ENCODE assay signal across 19 cellular contexts in the genomic region with DNA sequence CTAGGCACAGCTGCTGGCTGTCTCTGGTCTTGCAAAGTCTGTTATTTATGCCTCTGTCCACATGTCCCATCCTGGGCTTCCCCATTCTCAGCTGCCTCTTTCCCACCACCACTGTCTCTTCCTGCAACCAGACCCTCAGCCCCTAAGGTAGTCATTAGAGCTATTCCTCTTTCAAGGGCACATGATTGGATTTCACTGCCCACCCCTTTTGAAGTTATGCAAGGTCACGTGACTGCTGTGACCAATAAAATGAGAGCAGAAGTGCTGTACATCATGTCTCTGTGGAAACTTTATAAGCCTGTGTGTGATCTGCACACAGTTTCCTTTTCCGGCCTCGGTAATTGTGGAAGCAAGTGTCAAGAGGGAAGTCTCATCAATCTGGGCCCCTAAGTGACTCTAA.
"Had no signal": no experiment of that assay in that cellular context is flagged by ENCODE, and none has a peak within 500 bp of the region (broad histone marks: within the 10 kb centered on the region; RNA-seq: fewer than 3 reads in every experiment).

No MANE protein-coding gene starts in this region.

- H3K4me1 Mint-ChIP-seq: activated B cell treated with CpG ODN at 0.5 μM for 24 hours; activated CD4-positive, alpha-beta T cell treated with anti-CD3 and anti-CD28 coated beads, Interleukin-2, amount 10 ng/mL, durations not matched to agents 7 days and 5 days; activated naive CD4-positive, alpha-beta T cell treated with anti-CD3 and anti-CD28 coated beads, Interleukin-2, amount 50 U/mL, for 24 hours; brain; immature natural killer cell; stimulated activated naive B cell treated with anti-CD40 and anti-IgM and Interleukin-4, amounts not matched to agents 10 μg/mL and 1 μg/mL and 100 μg/mL, for 72 hours; T-cell had no signal

- H3K27me3 Mint-ChIP-seq: activated CD4-positive, alpha-beta T cell treated with anti-CD3 and anti-CD28 coated beads, Interleukin-2, amount 10 ng/mL, durations not matched to agents 7 days and 5 days had no signal

- DNase-seq: activated B cell treated with CpG ODN at 0.5 μM for 24 hours; activated CD4-positive, alpha-beta T cell treated with anti-CD3 and anti-CD28 coated beads, Interleukin-2, amount 10 ng/mL, durations not matched to agents 7 days and 5 days; activated effector memory CD4-positive, alpha-beta T cell treated with Interleukin-2 at 50 U/mL for 16 hours; activated T-cell treated with anti-CD3 and anti-CD28 coated beads, Interleukin-2, amount 50 U/mL, for 24 hours; amniotic stem cell; immature natural killer cell; left cardiac atrium; mammary epithelial cell; nucleus accumbens; right cardiac atrium; stimulated activated naive B cell treated with anti-CD40 and anti-IgM and Interleukin-4, amounts not matched to agents 10 μg/mL and 1 μg/mL and 100 μg/mL, for 72 hours; substantia nigra; T-cell; T1000; trophoblast cell had no signal

- H3K4me3 Mint-ChIP-seq: activated B cell treated with CpG ODN at 0.5 μM for 24 hours; activated CD4-positive, alpha-beta T cell treated with anti-CD3 and anti-CD28 coated beads, Interleukin-2, amount 10 ng/mL, durations not matched to agents 7 days and 5 days; activated naive CD4-positive, alpha-beta T cell treated with anti-CD3 and anti-CD28 coated beads, Interleukin-2, amount 50 U/mL, for 24 hours; activated T-cell treated with anti-CD3 and anti-CD28 coated beads, Interleukin-2, amount 50 U/mL, for 24 hours; brain; immature natural killer cell; natural killer cell treated with Interleukin-12 subunit alpha and Interleukin-12 subunit beta and Interleukin-15 and Interleukin-18, amount 100 ng/mL, for 72 hours; stimulated activated naive B cell treated with anti-CD40 and anti-IgM and Interleukin-4, amounts not matched to agents 10 μg/mL and 1 μg/mL and 100 μg/mL, for 72 hours; T-cell had no signal

- H3K27ac Mint-ChIP-seq: activated B cell treated with CpG ODN at 0.5 μM for 24 hours; activated CD4-positive, alpha-beta T cell treated with anti-CD3 and anti-CD28 coated beads, Interleukin-2, amount 10 ng/mL, durations not matched to agents 7 days and 5 days; activated naive CD4-positive, alpha-beta T cell treated with anti-CD3 and anti-CD28 coated beads, Interleukin-2, amount 50 U/mL, for 24 hours; activated T-cell treated with anti-CD3 and anti-CD28 coated beads, Interleukin-2, amount 50 U/mL, for 24 hours; brain; immature natural killer cell; natural killer cell treated with Interleukin-12 subunit alpha and Interleukin-12 subunit beta and Interleukin-15 and Interleukin-18, amount 100 ng/mL, for 72 hours; progenitor cell of endocrine pancreas; stimulated activated naive B cell treated with anti-CD40 and anti-IgM and Interleukin-4, amounts not matched to agents 10 μg/mL and 1 μg/mL and 100 μg/mL, for 72 hours; T-cell had no signal

- ATAC-seq: left cardiac atrium; right cardiac atrium; stimulated activated naive B cell treated with anti-CD40 and anti-IgM and Interleukin-4, amounts not matched to agents 10 μg/mL and 1 μg/mL and 100 μg/mL, for 72 hours; T-cell had no signal

- H3K9me3 Mint-ChIP-seq: activated B cell treated with CpG ODN at 0.5 μM for 24 hours; activated CD4-positive, alpha-beta T cell treated with anti-CD3 and anti-CD28 coated beads, Interleukin-2, amount 10 ng/mL, durations not matched to agents 7 days and 5 days; activated naive CD4-positive, alpha-beta T cell treated with anti-CD3 and anti-CD28 coated beads, Interleukin-2, amount 50 U/mL, for 24 hours; activated T-cell treated with anti-CD3 and anti-CD28 coated beads, Interleukin-2, amount 50 U/mL, for 24 hours; brain; immature natural killer cell; natural killer cell treated with Interleukin-12 subunit alpha and Interleukin-12 subunit beta and Interleukin-15 and Interleukin-18, amount 100 ng/mL, for 72 hours; stimulated activated naive B cell treated with anti-CD40 and anti-IgM and Interleukin-4, amounts not matched to agents 10 μg/mL and 1 μg/mL and 100 μg/mL, for 72 hours; T-cell had no signal

- H3K36me3 Mint-ChIP-seq: activated naive CD4-positive, alpha-beta T cell treated with anti-CD3 and anti-CD28 coated beads, Interleukin-2, amount 50 U/mL, for 24 hours; immature natural killer cell; natural killer cell treated with Interleukin-12 subunit alpha and Interleukin-12 subunit beta and Interleukin-15 and Interleukin-18, amount 100 ng/mL, for 72 hours; stimulated activated naive B cell treated with anti-CD40 and anti-IgM and Interleukin-4, amounts not matched to agents 10 μg/mL and 1 μg/mL and 100 μg/mL, for 72 hours; T-cell had no signal
